Comparison of ENCODE assay signal across 1 cellular context in genomic region chr16:22320572-22321339, GRCh38.
TF ChIP-seq lines count a peak whose summit lies in the region.

No MANE protein-coding gene starts in this region.

TF ChIP-seq in WTC11, 78 proteins besides CTCF, POLR2A, EP300 and RAD21 (continued from another document):
- TF ChIP-seq NFE2L1 (CRISPR knock-in tag; IDR thresholded peaks at IDR 0.05) (no peak), NFYB (CRISPR knock-in tag; conservative IDR thresholded peaks at IDR 0.05; ENCODE audit: low read depth) (no peak), ZNF121 (CRISPR knock-in tag; IDR thresholded peaks at IDR 0.05) (no peak), ZNF512 (CRISPR knock-in tag; IDR thresholded peaks at IDR 0.05; ENCODE audit: borderline replicate concordance) (no peak)
